1 cellular context compared by ENCODE assay signal in genomic region chr19:1205114-1206062, GRCh38.
TF ChIP-seq lines count a peak whose summit lies in the region.

A gene with protein sequence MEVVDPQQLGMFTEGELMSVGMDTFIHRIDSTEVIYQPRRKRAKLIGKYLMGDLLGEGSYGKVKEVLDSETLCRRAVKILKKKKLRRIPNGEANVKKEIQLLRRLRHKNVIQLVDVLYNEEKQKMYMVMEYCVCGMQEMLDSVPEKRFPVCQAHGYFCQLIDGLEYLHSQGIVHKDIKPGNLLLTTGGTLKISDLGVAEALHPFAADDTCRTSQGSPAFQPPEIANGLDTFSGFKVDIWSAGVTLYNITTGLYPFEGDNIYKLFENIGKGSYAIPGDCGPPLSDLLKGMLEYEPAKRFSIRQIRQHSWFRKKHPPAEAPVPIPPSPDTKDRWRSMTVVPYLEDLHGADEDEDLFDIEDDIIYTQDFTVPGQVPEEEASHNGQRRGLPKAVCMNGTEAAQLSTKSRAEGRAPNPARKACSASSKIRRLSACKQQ (plus strand): TSS chr19:1205778. CDS start chr19:1206914, 1,136 bp downstream.

TF ChIP-seq in K562, 482 proteins besides CTCF, POLR2A, EP300 and RAD21 (continued from another document and continues in another):
- TF ChIP-seq, protein P1, sequence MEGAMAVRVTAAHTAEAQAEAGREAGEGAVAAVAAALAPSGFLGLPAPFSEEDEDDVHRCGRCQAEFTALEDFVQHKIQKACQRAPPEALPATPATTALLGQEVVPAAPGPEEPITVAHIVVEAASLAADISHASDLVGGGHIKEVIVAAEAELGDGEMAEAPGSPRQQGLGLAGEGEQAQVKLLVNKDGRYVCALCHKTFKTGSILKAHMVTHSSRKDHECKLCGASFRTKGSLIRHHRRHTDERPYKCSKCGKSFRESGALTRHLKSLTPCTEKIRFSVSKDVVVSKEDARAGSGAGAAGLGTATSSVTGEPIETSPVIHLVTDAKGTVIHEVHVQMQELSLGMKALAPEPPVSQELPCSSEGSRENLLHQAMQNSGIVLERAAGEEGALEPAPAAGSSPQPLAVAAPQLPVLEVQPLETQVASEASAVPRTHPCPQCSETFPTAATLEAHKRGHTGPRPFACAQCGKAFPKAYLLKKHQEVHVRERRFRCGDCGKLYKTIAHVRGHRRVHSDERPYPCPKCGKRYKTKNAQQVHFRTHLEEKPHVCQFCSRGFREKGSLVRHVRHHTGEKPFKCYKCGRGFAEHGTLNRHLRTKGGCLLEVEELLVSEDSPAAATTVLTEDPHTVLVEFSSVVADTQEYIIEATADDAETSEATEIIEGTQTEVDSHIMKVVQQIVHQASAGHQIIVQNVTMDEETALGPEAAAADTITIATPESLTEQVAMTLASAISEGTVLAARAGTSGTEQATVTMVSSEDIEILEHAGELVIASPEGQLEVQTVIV (CRISPR knock-in tag; IDR thresholded peaks at IDR 0.05; ENCODE audit: borderline replicate concordance) = no peak
- no peak for TF ChIP-seq ARID1B (IDR thresholded peaks at IDR 0.05)
- no peak for TF ChIP-seq CBX2 (IDR thresholded peaks at IDR 0.05; ENCODE audit: insufficient read depth, low read length, poor library complexity, severe bottlenecking)
- TF ChIP-seq, protein P2, sequence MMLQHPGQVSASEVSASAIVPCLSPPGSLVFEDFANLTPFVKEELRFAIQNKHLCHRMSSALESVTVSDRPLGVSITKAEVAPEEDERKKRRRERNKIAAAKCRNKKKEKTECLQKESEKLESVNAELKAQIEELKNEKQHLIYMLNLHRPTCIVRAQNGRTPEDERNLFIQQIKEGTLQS (IDR thresholded peaks at IDR 0.05) = no peak
- TF ChIP-seq, protein P2 (CRISPR knock-in tag; conservative IDR thresholded peaks at IDR 0.05) = no peak
- no peak for TF ChIP-seq CCAR2 (IDR thresholded peaks at IDR 0.05; ENCODE audit: low read depth, low read length)
- TF ChIP-seq SMAD1 (IDR thresholded peaks at IDR 0.05; ENCODE audit: low read depth, low read length, partially characterized antibody) = peak; percentile 39
- TF ChIP-seq ZNF764 (CRISPR knock-in tag; IDR thresholded peaks at IDR 0.05; ENCODE audit: low read depth) = no peak
- no peak for TF ChIP-seq ZNF780A (CRISPR knock-in tag; IDR thresholded peaks at IDR 0.05)
- no peak for TF ChIP-seq MLX (CRISPR knock-in tag; conservative IDR thresholded peaks at IDR 0.05)
- TF ChIP-seq CBFA2T2 (conservative IDR thresholded peaks at IDR 0.05) = no peak
- TF ChIP-seq CSDE1 (IDR thresholded peaks at IDR 0.05) = no peak
- no peak for TF ChIP-seq SREBF2 (CRISPR knock-in tag; IDR thresholded peaks at IDR 0.05)
- no peak for TF ChIP-seq ZKSCAN1 (IDR thresholded peaks at IDR 0.05; ENCODE audit: low read depth, low read length)
- no peak; the same call in 1 of the 2 replicates for TF ChIP-seq ZNF263 (CRISPR knock-in tag; IDR thresholded peaks at IDR 0.05; ENCODE audit: borderline replicate concordance)
- TF ChIP-seq C11orf30 (IDR thresholded peaks at IDR 0.05; ENCODE audit: low read depth) = no peak
- TF ChIP-seq PHF20 (IDR thresholded peaks at IDR 0.05; ENCODE audit: partially characterized antibody) = no peak
- TF ChIP-seq, protein P3, sequence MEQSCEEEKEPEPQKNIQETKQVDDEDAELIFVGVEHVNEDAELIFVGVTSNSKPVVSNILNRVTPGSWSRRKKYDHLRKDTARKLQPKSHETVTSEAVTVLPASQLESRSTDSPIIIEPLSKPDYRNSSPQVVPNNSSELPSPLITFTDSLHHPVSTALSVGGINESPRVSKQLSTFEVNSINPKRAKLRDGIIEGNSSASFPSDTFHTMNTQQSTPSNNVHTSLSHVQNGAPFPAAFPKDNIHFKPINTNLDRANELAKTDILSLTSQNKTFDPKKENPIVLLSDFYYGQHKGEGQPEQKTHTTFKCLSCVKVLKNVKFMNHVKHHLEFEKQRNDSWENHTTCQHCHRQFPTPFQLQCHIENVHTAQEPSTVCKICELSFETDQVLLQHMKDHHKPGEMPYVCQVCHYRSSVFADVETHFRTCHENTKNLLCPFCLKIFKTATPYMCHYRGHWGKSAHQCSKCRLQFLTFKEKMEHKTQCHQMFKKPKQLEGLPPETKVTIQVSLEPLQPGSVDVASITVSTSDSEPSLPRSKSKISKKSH (CRISPR knock-in tag; IDR thresholded peaks at IDR 0.05) = no peak
- TF ChIP-seq YY1 (IDR thresholded peaks at IDR 0.05; ENCODE audit: borderline replicate concordance in 1 of 3, control insufficient read depth in 1 of 3, extremely low read depth in 1 of 3, insufficient read depth in 3 of 3, insufficient read length in 1 of 3, insufficient replicate concordance in 2 of 3, low read depth in 1 of 3, low read length in 2 of 3) = peak; percentile 83 to 98 (median 95)
- no peak for TF ChIP-seq HNRNPLL (IDR thresholded peaks at IDR 0.05; ENCODE audit: low read depth, low read length, poor library complexity, severe bottlenecking)
- TF ChIP-seq ZBTB9 (CRISPR knock-in tag; IDR thresholded peaks at IDR 0.05) = peak; percentile 79; the same call in 1 of the 2 replicates
- no peak for TF ChIP-seq KLF1 (tag; IDR thresholded peaks at IDR 0.05)
- TF ChIP-seq BRF1 (IDR thresholded peaks at IDR 0.05; ENCODE audit: borderline replicate concordance, extremely low read depth, insufficient read length) = no peak
- no peak for TF ChIP-seq MCM5 (IDR thresholded peaks at IDR 0.05; ENCODE audit: low read depth)
- no peak for TF ChIP-seq ZNF436 (CRISPR knock-in tag; IDR thresholded peaks at IDR 0.05)
- TF ChIP-seq ZNF431 (CRISPR knock-in tag; IDR thresholded peaks at IDR 0.05) = no peak
- TF ChIP-seq GABPB2 (CRISPR knock-in tag; conservative IDR thresholded peaks at IDR 0.05) = no peak
- no peak for TF ChIP-seq CTCFL (IDR thresholded peaks at IDR 0.05; ENCODE audit: borderline replicate concordance, insufficient read depth, low read depth, low read length, poor library complexity, severe bottlenecking)
- TF ChIP-seq SETDB1 (IDR thresholded peaks at IDR 0.05; ENCODE audit: low read length) = no peak
- TF ChIP-seq CHD7 (IDR thresholded peaks at IDR 0.05; ENCODE audit: low read depth, low read length) = no peak
- no peak for TF ChIP-seq ZNF584 (CRISPR knock-in tag; IDR thresholded peaks at IDR 0.05; ENCODE audit: low read depth)
- no peak for TF ChIP-seq RAD51 (IDR thresholded peaks at IDR 0.05; ENCODE audit: borderline replicate concordance, low read depth)
- TF ChIP-seq MYNN (IDR thresholded peaks at IDR 0.05) = no peak
- no peak for TF ChIP-seq MYNN (CRISPR knock-in tag; IDR thresholded peaks at IDR 0.05)
- TF ChIP-seq, protein P4, sequence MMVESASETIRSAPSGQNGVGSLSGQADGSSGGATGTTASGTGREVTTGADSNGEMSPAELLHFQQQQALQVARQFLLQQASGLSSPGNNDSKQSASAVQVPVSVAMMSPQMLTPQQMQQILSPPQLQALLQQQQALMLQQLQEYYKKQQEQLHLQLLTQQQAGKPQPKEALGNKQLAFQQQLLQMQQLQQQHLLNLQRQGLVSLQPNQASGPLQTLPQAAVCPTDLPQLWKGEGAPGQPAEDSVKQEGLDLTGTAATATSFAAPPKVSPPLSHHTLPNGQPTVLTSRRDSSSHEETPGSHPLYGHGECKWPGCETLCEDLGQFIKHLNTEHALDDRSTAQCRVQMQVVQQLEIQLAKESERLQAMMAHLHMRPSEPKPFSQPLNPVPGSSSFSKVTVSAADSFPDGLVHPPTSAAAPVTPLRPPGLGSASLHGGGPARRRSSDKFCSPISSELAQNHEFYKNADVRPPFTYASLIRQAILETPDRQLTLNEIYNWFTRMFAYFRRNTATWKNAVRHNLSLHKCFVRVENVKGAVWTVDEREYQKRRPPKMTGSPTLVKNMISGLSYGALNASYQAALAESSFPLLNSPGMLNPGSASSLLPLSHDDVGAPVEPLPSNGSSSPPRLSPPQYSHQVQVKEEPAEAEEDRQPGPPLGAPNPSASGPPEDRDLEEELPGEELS (CRISPR knock-in tag; IDR thresholded peaks at IDR 0.05; ENCODE audit: borderline replicate concordance) = peak; percentile 99
